23 cellular contexts compared by ENCODE assay signal in genomic region chr3:52790741-52791140, GRCh38. TPM values are rescaled to one million over a fixed set of nuclear protein-coding genes. Genes with fewer than 3 reads are reported as not detected.
DNase-seq lines count a peak whose midpoint lies in the region; ATAC-seq, FAIRE-seq and TF ChIP-seq lines count a peak whose summit lies in the region.
"Had no signal": no experiment of that assay in that cellular context is flagged by ENCODE, and none has a peak within 500 bp of the region (broad histone marks: within the 10 kb centered on the region; RNA-seq: fewer than 3 reads in every experiment).

No MANE protein-coding gene starts in this region.

- no peaks in the 10 kb centered on the region for H3K27me3 Mint-ChIP-seq in chondrocyte (ENCODE audit: low read depth)
- H3K27me3 Mint-ChIP-seq: CD4-positive, CD25-positive, alpha-beta regulatory T cell had no signal

- intact Hi-C loops in right lobe of liver (cut with DNase I) (no loop called here), HepG2 (cut with micrococcal nuclease; ENCODE audit: unreplicated experiment) (no loop called here), PC-3 (cut with micrococcal nuclease) (no loop called here)

- H3K9me2 ChIP-seq in PC-3 (replicated peaks; ENCODE audit: low read length), result no peaks in the 10 kb centered on the region

- no peak for FAIRE-seq in HepG2 (lab: Jason Lieb, UNC)
- FAIRE-seq: GM12878, K562 had no signal

- peaks cover 11% of the 10 kb centered on the region for H3K4me1 Mint-ChIP-seq in chondrocyte (ENCODE audit: low read depth)
- H3K4me1 Mint-ChIP-seq: CD4-positive, CD25-positive, alpha-beta regulatory T cell; CD8-positive, alpha-beta memory T cell had no signal

- H3K4me3 ChIP-seq in right lobe of liver (no peak overlapping the region), HepG2 (replicated peaks in 1 of 3; ENCODE audit: insufficient read depth in 1 of 3, low read depth in 2 of 3, low read length in 3 of 3) (no peak overlapping the region), osteoblast (ENCODE audit: insufficient read depth, low read length) (no peak overlapping the region), PC-3 (ENCODE audit: low read length) (no peak overlapping the region)
- H3K4me3 ChIP-seq: GM12878, HAP-1, K562 had no signal

- CTCF ChIA-PET in HepG2 (lab: Yijun Ruan, JAX; ENCODE audit: low intra/inter-chr PET ratio, low total read pairs) (no interaction called here), PC-3 (lab: Charles Lee) (no interaction called here)

- TF ChIP-seq POLR2A in right lobe of liver (IDR thresholded peaks at IDR 0.05) (no peak), HepG2 (IDR thresholded peaks at IDR 0.05; ENCODE audit: insufficient read depth in 1 of 2, low read depth in 2 of 2, low read length in 2 of 2) (no peak)

- H3K4me2 ChIP-seq in HepG2 (ENCODE audit: low read depth, low read length), result no peak overlapping the region
- H3K4me2 ChIP-seq in osteoblast (ENCODE audit: insufficient read depth, low read length), result no peak overlapping the region
- H3K4me2 ChIP-seq in PC-3 (ENCODE audit: low read length), result no peak overlapping the region

- H3F3A ChIP-seq in PC-3 (ENCODE audit: low read length, unreplicated experiment), result no peaks in the 10 kb centered on the region

- peak in 2 of 3 donors; percentile 14 to 46 for DNase-seq in right lobe of liver
- no peak for DNase-seq in HepG2 (ENCODE audit: low spot score)
- peak; percentile 75 for DNase-seq in chondrocyte (ENCODE audit: low spot score)
- DNase-seq in osteoblast (ENCODE audit: insufficient read length, low spot score, missing footprints), result peak; percentile 44
- DNase-seq in PC-3, result no peak
- DNase-seq: 8988T; C1 segment of cervical spinal cord; CD4-positive, CD25-positive, alpha-beta regulatory T cell; CD8-positive, alpha-beta memory T cell; COR-L47; DMS 273 treated with DMSO at 0.1 percent for 48 hours; DMS53; DND-41; EL had no signal

- 33% methylated on average over 1 of the region's 13 CpGs for WGBS in right lobe of liver (ENCODE audit: insufficient coverage, low coverage, low lambda C conversion rate, missing lambda C conversion rate)
- 80% methylated on average over 8 of the region's 13 CpGs for WGBS in HepG2 (ENCODE audit: low lambda C conversion rate)

- H3K9me3 Mint-ChIP-seq in chondrocyte (ENCODE audit: low read depth), result no peaks in the 10 kb centered on the region
- H3K9me3 Mint-ChIP-seq: CD4-positive, CD25-positive, alpha-beta regulatory T cell had no signal

- POLR2A ChIA-PET in HepG2 (lab: Yijun Ruan, JAX), result interaction anchor here (10.9 kb wide), 1 partner anchor 12 kb away, joined by 466 read pairs; the partner anchor contains the start of genes ITIH1 and NEK4
- POLR2A ChIA-PET in PC-3 (lab: Charles Lee; ENCODE audit: unreplicated experiment), result no interaction called here

- H3K9ac ChIP-seq in HepG2 (ENCODE audit: insufficient read depth, low read depth, low read length) (no peak overlapping the region), PC-3 (ENCODE audit: low read length) (no peak overlapping the region)

- H3K36me3 Mint-ChIP-seq in chondrocyte (ENCODE audit: low read depth), result no peaks in the 10 kb centered on the region
- H3K36me3 Mint-ChIP-seq: CD4-positive, CD25-positive, alpha-beta regulatory T cell; CD8-positive, alpha-beta memory T cell had no signal

- no peaks in the 10 kb centered on the region for H4K20me1 ChIP-seq in HepG2 (ENCODE audit: insufficient read depth, low read length)
- no peaks in the 10 kb centered on the region for H4K20me1 ChIP-seq in osteoblast (ENCODE audit: insufficient read depth, low read length)
- H4K20me1 ChIP-seq in PC-3 (ENCODE audit: low read length), result no peaks in the 10 kb centered on the region

- H3K4me3 Mint-ChIP-seq in chondrocyte (ENCODE audit: unreplicated experiment), result no peak overlapping the region
- H3K4me3 Mint-ChIP-seq: CD4-positive, CD25-positive, alpha-beta regulatory T cell had no signal

- H3K4me1 ChIP-seq in right lobe of liver, result peaks cover 2 to 79% (median 33%) of the 10 kb centered on the region in 4 donors
- peaks cover 100% of the 10 kb centered on the region for H3K4me1 ChIP-seq in HepG2 (ENCODE audit: insufficient read depth, low read length)
- no peaks in the 10 kb centered on the region for H3K4me1 ChIP-seq in osteoblast (ENCODE audit: insufficient read depth, low read length)
- no peaks in the 10 kb centered on the region for H3K4me1 ChIP-seq in PC-3 (ENCODE audit: insufficient read depth, low read length)
- H3K4me1 ChIP-seq: HAP-1 had no signal

- H3K27ac Mint-ChIP-seq in chondrocyte (ENCODE audit: unreplicated experiment), result no peak overlapping the region
- H3K27ac Mint-ChIP-seq: CD4-positive, CD25-positive, alpha-beta regulatory T cell had no signal

- H2AFZ ChIP-seq in HepG2 (ENCODE audit: low read length), result no peak overlapping the region
- H2AFZ ChIP-seq in osteoblast (ENCODE audit: low read length), result no peak overlapping the region
- H2AFZ ChIP-seq in PC-3 (ENCODE audit: low read length), result no peak overlapping the region

- H3K27me3 ChIP-seq in right lobe of liver (no peaks in the 10 kb centered on the region), HepG2 (ENCODE audit: control insufficient read depth in 1 of 2, insufficient read depth in 2 of 2, low read length in 2 of 2) (no peaks in the 10 kb centered on the region), osteoblast (ENCODE audit: insufficient read depth, low read length) (peaks cover 11% of the 10 kb centered on the region), PC-3 (ENCODE audit: low read length) (no peaks in the 10 kb centered on the region)

- TF ChIP-seq RAD21 in HepG2 (CRISPR knock-in tag; IDR thresholded peaks at IDR 0.05), result no peak

- in situ Hi-C loops in HepG2 (cut with HindIII; ENCODE audit: extremely low pct_ligation_motif_present, low pct_unique_long_range_greater_than_20kb), result no loop called here

- ATAC-seq in right lobe of liver (no peak), HepG2 (no peak), GM19463 (IDR thresholded peaks at IDR 0.05; ENCODE audit: unreplicated experiment) (no peak), PC-3 (no peak)
- ATAC-seq: GM12878, K562 had no signal

- BruUV-seq in HepG2 (replicated peaks; lab: Mats Ljungman, UMichigan), result no TSS peak
- no TSS peak for BruUV-seq in PC-3 (replicated peaks; lab: Mats Ljungman, UMichigan)

- no peaks in the 10 kb centered on the region for H3K9me3 ChIP-seq in right lobe of liver
- no peaks in the 10 kb centered on the region for H3K9me3 ChIP-seq in HepG2 (ENCODE audit: low read length)
- no peaks in the 10 kb centered on the region for H3K9me3 ChIP-seq in osteoblast (ENCODE audit: low read depth, low read length)
- H3K9me3 ChIP-seq in PC-3 (ENCODE audit: low read length), result no peaks in the 10 kb centered on the region
- H3K9me3 ChIP-seq: HAP-1 had no signal

- no peak for TF ChIP-seq CTCF in right lobe of liver (IDR thresholded peaks at IDR 0.05)
- TF ChIP-seq CTCF in HepG2 (CRISPR knock-in tag; IDR thresholded peaks at IDR 0.05), result no peak
- no peak for TF ChIP-seq CTCF in chondrocyte (IDR thresholded peaks at IDR 0.05)
- no peak for TF ChIP-seq CTCF in osteoblast (IDR thresholded peaks at IDR 0.05; ENCODE audit: extremely low read depth, low read depth, low read length)
- TF ChIP-seq CTCF in PC-3 (conservative IDR thresholded peaks at IDR 0.05; ENCODE audit: low read depth, low read length), result no peak

- H3K27ac ChIP-seq in right lobe of liver, result peak overlapping the region in 1 of 3 donors; percentile 18
- H3K27ac ChIP-seq in HepG2 (ENCODE audit: extremely low read length, insufficient read depth, low read length), result no peak overlapping the region
- H3K27ac ChIP-seq in osteoblast (ENCODE audit: low read depth, low read length), result no peak overlapping the region
- H3K27ac ChIP-seq in PC-3 (ENCODE audit: low read length), result no peak overlapping the region

- H3K79me2 ChIP-seq in HepG2 (ENCODE audit: insufficient read depth, low read length) (peaks cover 3% of the 10 kb centered on the region), osteoblast (ENCODE audit: insufficient read depth, low read length) (no peaks in the 10 kb centered on the region), PC-3 (ENCODE audit: low read length) (no peaks in the 10 kb centered on the region)

- TF ChIP-seq EP300 in HepG2 (IDR thresholded peaks at IDR 0.05; ENCODE audit: low read depth in 2 of 2, low read length in 2 of 2), result no peak
- no peak for TF ChIP-seq EP300 in HepG2 (CRISPR knock-in tag; IDR thresholded peaks at IDR 0.05; ENCODE audit: borderline replicate concordance)

- H3K36me3 ChIP-seq in right lobe of liver (peaks cover 0 to 39% (median 15%) of the 10 kb centered on the region in 4 donors), HepG2 (replicated peaks in 1 of 2; ENCODE audit: control insufficient read depth in 1 of 2, insufficient read depth in 2 of 2, low read length in 2 of 2) (no peaks in the 10 kb centered on the region), osteoblast (ENCODE audit: insufficient read depth, low read length) (no peaks in the 10 kb centered on the region), PC-3 (ENCODE audit: low read depth, low read length) (no peaks in the 10 kb centered on the region)
- H3K36me3 ChIP-seq: HAP-1 had no signal

RNA-seq across cellular contexts. Expression of gene ITIH3, which starts 3.9 kb away (rescaled TPM):
- total RNA-seq in right lobe of liver (1,000 to 10,000 TPM in 3 of 6 experiments, 100 to 1,000 TPM in 3; 742 to 1,822 (median 982) TPM), HepG2 (2016; rRNA removed; fragmentation: Illumina TruSeq; extraction: Trizol) (38.9 and 105 TPM in 2 replicates), chondrocyte (3.5 to 17.8 TPM (median 16.9 TPM) in 3 replicates), osteoblast (under 0.01 TPM in 1 of 2 replicates, not detected in the other), PC-3 (2014; rRNA removed) (not detected in 2 replicates)
- total RNA-seq in HepG2 (2016; cell fraction: cytosol; rRNA removed; fragmentation: Illumina TruSeq; extraction: Trizol; ENCODE audit: low read depth), result 10.8 and 12.0 TPM in 2 replicates
- total RNA-seq in HepG2 (2016; cell fraction: insoluble cytoplasmic fraction; rRNA removed; fragmentation: Illumina TruSeq; extraction: Trizol), result 37.6 and 103 TPM in 2 replicates
- 14.7 and 16.8 TPM in 2 replicates for total RNA-seq in HepG2 (2016; cell fraction: membrane; rRNA removed; fragmentation: Illumina TruSeq; extraction: Trizol)
- total RNA-seq in HepG2 (2016; cell fraction: nucleus; rRNA removed; fragmentation: Illumina TruSeq; extraction: Trizol), result 132 and 140 TPM in 2 replicates
- 632 and 1,233 TPM in 2 replicates for polyA plus RNA-seq in HepG2 (2011; rRNA removed)
- 347 and 666 TPM in 2 replicates for polyA plus RNA-seq in HepG2 (2011; cell fraction: cytosol; rRNA removed)
- 3,464 and 4,379 TPM in 2 replicates for polyA plus RNA-seq in HepG2 (2011; cell fraction: nucleus; rRNA removed)
- 718 and 962 TPM in 2 replicates for polyA plus RNA-seq in HepG2 (2012)
- polyA plus RNA-seq in HepG2 (2016; cell fraction: cytosol; fragmentation: Illumina TruSeq; extraction: Trizol; ENCODE audit: low read depth), result 7.0 and 7.3 TPM in 2 replicates
- 31.3 and 36.2 TPM in 2 replicates for polyA plus RNA-seq in HepG2 (2016; cell fraction: insoluble cytoplasmic fraction; fragmentation: Illumina TruSeq; extraction: Trizol; ENCODE audit: low read depth)
- polyA plus RNA-seq in HepG2 (2016; cell fraction: membrane; fragmentation: Illumina TruSeq; extraction: Trizol; ENCODE audit: low read depth), result 10.3 TPM in 2 replicates
- 273 and 284 TPM in 2 replicates for polyA plus RNA-seq in HepG2 (2016; cell fraction: nucleus; fragmentation: Illumina TruSeq; extraction: Trizol; ENCODE audit: insufficient read depth, low read depth)
- 0.26 and 415 TPM in 2 replicates for polyA minus RNA-seq in HepG2 (2011; rRNA and poly(A)+ RNA removed; ENCODE audit: low replicate concordance)
- 134 and 348 TPM in 2 replicates for polyA minus RNA-seq in HepG2 (2011; cell fraction: cytosol; rRNA and poly(A)+ RNA removed)
- polyA minus RNA-seq in HepG2 (2011; cell fraction: nucleus; rRNA and poly(A)+ RNA removed), result 662 and 1,024 TPM in 2 replicates
- total RNA-seq: A673; CD4-positive, CD25-positive, alpha-beta regulatory T cell; CD8-positive, alpha-beta memory T cell; G401; H4; HT-29 had no signal
- polyA plus RNA-seq: CD8-positive, alpha-beta memory T cell; K562 had no signal

RNA-seq across cellular contexts. Expression of gene ITIH1, which starts 13.3 kb away (rescaled TPM):
- total RNA-seq in right lobe of liver, result 1,000 to 10,000 TPM in 4 of 6 experiments, 100 to 1,000 TPM in 2; 376 to 1,846 (median 1,201) TPM
- total RNA-seq in HepG2 (2016; rRNA removed; fragmentation: Illumina TruSeq; extraction: Trizol), result 9.8 and 12.3 TPM in 2 replicates
- 7.6 and 10.0 TPM in 2 replicates for total RNA-seq in HepG2 (2016; cell fraction: cytosol; rRNA removed; fragmentation: Illumina TruSeq; extraction: Trizol; ENCODE audit: low read depth)
- total RNA-seq in HepG2 (2016; cell fraction: insoluble cytoplasmic fraction; rRNA removed; fragmentation: Illumina TruSeq; extraction: Trizol), result 7.8 and 12.6 TPM in 2 replicates
- total RNA-seq in HepG2 (2016; cell fraction: membrane; rRNA removed; fragmentation: Illumina TruSeq; extraction: Trizol), result 10.1 and 13.2 TPM in 2 replicates
- total RNA-seq in HepG2 (2016; cell fraction: nucleus; rRNA removed; fragmentation: Illumina TruSeq; extraction: Trizol), result 10.1 and 14.4 TPM in 2 replicates
- 19.6 and 46.5 TPM in 2 replicates for polyA plus RNA-seq in HepG2 (2011; rRNA removed)
- polyA plus RNA-seq in HepG2 (2011; cell fraction: cytosol; rRNA removed), result 19.0 and 27.6 TPM in 2 replicates
- polyA plus RNA-seq in HepG2 (2011; cell fraction: nucleus; rRNA removed), result 84.4 and 124 TPM in 2 replicates
- 39.9 and 42.6 TPM in 2 replicates for polyA plus RNA-seq in HepG2 (2012)
- polyA plus RNA-seq in HepG2 (2016; cell fraction: cytosol; fragmentation: Illumina TruSeq; extraction: Trizol; ENCODE audit: low read depth), result 8.5 and 8.8 TPM in 2 replicates
- polyA plus RNA-seq in HepG2 (2016; cell fraction: insoluble cytoplasmic fraction; fragmentation: Illumina TruSeq; extraction: Trizol; ENCODE audit: low read depth), result 9.1 and 10.1 TPM in 2 replicates
- polyA plus RNA-seq in HepG2 (2016; cell fraction: membrane; fragmentation: Illumina TruSeq; extraction: Trizol; ENCODE audit: low read depth), result 8.5 and 11.6 TPM in 2 replicates
- polyA plus RNA-seq in HepG2 (2016; cell fraction: nucleus; fragmentation: Illumina TruSeq; extraction: Trizol; ENCODE audit: insufficient read depth, low read depth), result 21.9 and 26.1 TPM in 2 replicates
- 17.9 TPM in 1 of 2 replicates, not detected in the other for polyA minus RNA-seq in HepG2 (2011; rRNA and poly(A)+ RNA removed; ENCODE audit: low replicate concordance)
- 5.0 and 10.8 TPM in 2 replicates for polyA minus RNA-seq in HepG2 (2011; cell fraction: cytosol; rRNA and poly(A)+ RNA removed)
- polyA minus RNA-seq in HepG2 (2011; cell fraction: nucleus; rRNA and poly(A)+ RNA removed), result 9.7 and 16.8 TPM in 2 replicates
- total RNA-seq in chondrocyte, result not detected in 3 replicates
- total RNA-seq in osteoblast, result not detected in 2 replicates
- total RNA-seq in PC-3 (2014; rRNA removed), result not detected in 2 replicates
- total RNA-seq: A673; CD4-positive, CD25-positive, alpha-beta regulatory T cell; CD8-positive, alpha-beta memory T cell; G401; H4; HT-29 had no signal
- polyA plus RNA-seq: AG04450; CD4-positive, CD25-positive, alpha-beta regulatory T cell; CD8-positive, alpha-beta memory T cell; K562 had no signal

RNA-seq across cellular contexts. Expression of gene NEK4, which starts 20.0 kb away (rescaled TPM):
- total RNA-seq in right lobe of liver, result 10 to 100 TPM in 5 of 6 experiments, 1 to 10 TPM in 1; 7.3 to 18.9 (median 14.8) TPM
- total RNA-seq in HepG2 (2016; rRNA removed; fragmentation: Illumina TruSeq; extraction: Trizol), result 38.0 and 38.5 TPM in 2 replicates
- 18.0 and 19.7 TPM in 2 replicates for total RNA-seq in HepG2 (2016; cell fraction: cytosol; rRNA removed; fragmentation: Illumina TruSeq; extraction: Trizol; ENCODE audit: low read depth)
- total RNA-seq in HepG2 (2016; cell fraction: insoluble cytoplasmic fraction; rRNA removed; fragmentation: Illumina TruSeq; extraction: Trizol), result 34.9 and 36.4 TPM in 2 replicates
- total RNA-seq in HepG2 (2016; cell fraction: membrane; rRNA removed; fragmentation: Illumina TruSeq; extraction: Trizol), result 51.1 and 53.4 TPM in 2 replicates
- 26.1 and 33.6 TPM in 2 replicates for total RNA-seq in HepG2 (2016; cell fraction: nucleus; rRNA removed; fragmentation: Illumina TruSeq; extraction: Trizol)
- polyA plus RNA-seq in HepG2 (2011; rRNA removed), result 16.5 and 16.7 TPM in 2 replicates
- polyA plus RNA-seq in HepG2 (2011; cell fraction: cytosol; rRNA removed), result 8.4 and 11.3 TPM in 2 replicates
- polyA plus RNA-seq in HepG2 (2011; cell fraction: nucleus; rRNA removed), result 13.6 and 17.2 TPM in 2 replicates
- polyA plus RNA-seq in HepG2 (2012), result 13.3 and 14.9 TPM in 2 replicates
- 8.7 and 9.1 TPM in 2 replicates for polyA plus RNA-seq in HepG2 (2016; cell fraction: cytosol; fragmentation: Illumina TruSeq; extraction: Trizol; ENCODE audit: low read depth)
- polyA plus RNA-seq in HepG2 (2016; cell fraction: insoluble cytoplasmic fraction; fragmentation: Illumina TruSeq; extraction: Trizol; ENCODE audit: low read depth), result 27.2 and 31.1 TPM in 2 replicates
- 22.7 and 22.9 TPM in 2 replicates for polyA plus RNA-seq in HepG2 (2016; cell fraction: membrane; fragmentation: Illumina TruSeq; extraction: Trizol; ENCODE audit: low read depth)
- 31.4 and 31.8 TPM in 2 replicates for polyA plus RNA-seq in HepG2 (2016; cell fraction: nucleus; fragmentation: Illumina TruSeq; extraction: Trizol; ENCODE audit: insufficient read depth, low read depth)
- 8.2 and 15.1 TPM in 2 replicates for polyA minus RNA-seq in HepG2 (2011; rRNA and poly(A)+ RNA removed; ENCODE audit: low replicate concordance)
- polyA minus RNA-seq in HepG2 (2011; cell fraction: cytosol; rRNA and poly(A)+ RNA removed), result 12.0 and 14.8 TPM in 2 replicates
- 31.7 and 49.4 TPM in 2 replicates for polyA minus RNA-seq in HepG2 (2011; cell fraction: nucleus; rRNA and poly(A)+ RNA removed)
- 11.3 to 15.6 TPM (median 11.6 TPM) in 3 replicates for total RNA-seq in chondrocyte
- 22.7 and 24.6 TPM in 2 replicates for total RNA-seq in osteoblast
- total RNA-seq in PC-3 (2014; rRNA removed), result 26.6 and 33.6 TPM in 2 replicates

RNA-seq across cellular contexts. Expression of gene ITIH4, which starts 39.7 kb away (rescaled TPM):
- 1,000 to 10,000 TPM; 1,573 to 4,137 (median 3,531) TPM for total RNA-seq in right lobe of liver
- 1.5 and 5.3 TPM in 2 replicates for total RNA-seq in HepG2 (2016; rRNA removed; fragmentation: Illumina TruSeq; extraction: Trizol)
- total RNA-seq in HepG2 (2016; cell fraction: cytosol; rRNA removed; fragmentation: Illumina TruSeq; extraction: Trizol; ENCODE audit: low read depth), result 1.1 and 1.6 TPM in 2 replicates
- 2.2 and 6.6 TPM in 2 replicates for total RNA-seq in HepG2 (2016; cell fraction: insoluble cytoplasmic fraction; rRNA removed; fragmentation: Illumina TruSeq; extraction: Trizol)
- 1.0 and 2.3 TPM in 2 replicates for total RNA-seq in HepG2 (2016; cell fraction: membrane; rRNA removed; fragmentation: Illumina TruSeq; extraction: Trizol)
- total RNA-seq in HepG2 (2016; cell fraction: nucleus; rRNA removed; fragmentation: Illumina TruSeq; extraction: Trizol), result 6.0 and 8.7 TPM in 2 replicates
- 2.7 and 3.7 TPM in 2 replicates for polyA plus RNA-seq in HepG2 (2011; rRNA removed)
- polyA plus RNA-seq in HepG2 (2011; cell fraction: cytosol; rRNA removed), result 1.1 and 1.6 TPM in 2 replicates
- 6.7 and 7.2 TPM in 2 replicates for polyA plus RNA-seq in HepG2 (2011; cell fraction: nucleus; rRNA removed)
- polyA plus RNA-seq in HepG2 (2012), result 0.95 TPM in 1 of 2 replicates, not detected in the other
- 0.76 and 1.1 TPM in 2 replicates for polyA plus RNA-seq in HepG2 (2016; cell fraction: cytosol; fragmentation: Illumina TruSeq; extraction: Trizol; ENCODE audit: low read depth)
- 1.3 and 1.6 TPM in 2 replicates for polyA plus RNA-seq in HepG2 (2016; cell fraction: insoluble cytoplasmic fraction; fragmentation: Illumina TruSeq; extraction: Trizol; ENCODE audit: low read depth)
- polyA plus RNA-seq in HepG2 (2016; cell fraction: membrane; fragmentation: Illumina TruSeq; extraction: Trizol; ENCODE audit: low read depth), result 1.2 and 1.4 TPM in 2 replicates
- 10.2 and 12.6 TPM in 2 replicates for polyA plus RNA-seq in HepG2 (2016; cell fraction: nucleus; fragmentation: Illumina TruSeq; extraction: Trizol; ENCODE audit: insufficient read depth, low read depth)
- polyA minus RNA-seq in HepG2 (2011; rRNA and poly(A)+ RNA removed; ENCODE audit: low replicate concordance), result 1.8 and 2.5 TPM in 2 replicates
- 0.59 and 0.97 TPM in 2 replicates for polyA minus RNA-seq in HepG2 (2011; cell fraction: cytosol; rRNA and poly(A)+ RNA removed)
- polyA minus RNA-seq in HepG2 (2011; cell fraction: nucleus; rRNA and poly(A)+ RNA removed), result 0.64 and 2.5 TPM in 2 replicates
- 5.2 to 8.3 TPM (median 6.3 TPM) in 3 replicates for total RNA-seq in chondrocyte
- 2.5 and 3.5 TPM in 2 replicates for total RNA-seq in osteoblast
- 0.80 TPM in 1 of 2 replicates, not detected in the other for total RNA-seq in PC-3 (2014; rRNA removed)
- total RNA-seq: HT-29 had no signal
- polyA plus RNA-seq: CD8-positive, alpha-beta memory T cell had no signal

RNA-seq across cellular contexts. Expression of gene MUSTN1, which starts 44.1 kb away (rescaled TPM):
- total RNA-seq in right lobe of liver, result 1 to 10 TPM in 3 of 6 experiments, under 1 TPM in 1, not detected in 2; 0.59 to 9.9 (median 5.7) TPM
- 1.3 and 1.4 TPM in 2 replicates for total RNA-seq in HepG2 (2016; rRNA removed; fragmentation: Illumina TruSeq; extraction: Trizol)
- 1.1 TPM in 1 of 2 replicates, not detected in the other for total RNA-seq in HepG2 (2016; cell fraction: cytosol; rRNA removed; fragmentation: Illumina TruSeq; extraction: Trizol; ENCODE audit: low read depth)
- 1.8 and 2.0 TPM in 2 replicates for total RNA-seq in HepG2 (2016; cell fraction: insoluble cytoplasmic fraction; rRNA removed; fragmentation: Illumina TruSeq; extraction: Trizol)
- total RNA-seq in HepG2 (2016; cell fraction: membrane; rRNA removed; fragmentation: Illumina TruSeq; extraction: Trizol), result 0.62 and 1.3 TPM in 2 replicates
- 1.5 and 1.8 TPM in 2 replicates for total RNA-seq in HepG2 (2016; cell fraction: nucleus; rRNA removed; fragmentation: Illumina TruSeq; extraction: Trizol)
- polyA plus RNA-seq in HepG2 (2011; rRNA removed), result 0.60 and 0.84 TPM in 2 replicates
- polyA plus RNA-seq in HepG2 (2011; cell fraction: cytosol; rRNA removed), result 0.46 and 0.76 TPM in 2 replicates
- 8.5 TPM in 2 replicates for polyA plus RNA-seq in HepG2 (2011; cell fraction: nucleus; rRNA removed)
- polyA plus RNA-seq in HepG2 (2012), result 0.59 and 1.6 TPM in 2 replicates
- polyA plus RNA-seq in HepG2 (2016; cell fraction: cytosol; fragmentation: Illumina TruSeq; extraction: Trizol; ENCODE audit: low read depth), result 0.95 and 1.2 TPM in 2 replicates
- 1.7 and 2.2 TPM in 2 replicates for polyA plus RNA-seq in HepG2 (2016; cell fraction: insoluble cytoplasmic fraction; fragmentation: Illumina TruSeq; extraction: Trizol; ENCODE audit: low read depth)
- polyA plus RNA-seq in HepG2 (2016; cell fraction: membrane; fragmentation: Illumina TruSeq; extraction: Trizol; ENCODE audit: low read depth), result 0.33 and 0.93 TPM in 2 replicates
- 4.6 and 6.7 TPM in 2 replicates for polyA plus RNA-seq in HepG2 (2016; cell fraction: nucleus; fragmentation: Illumina TruSeq; extraction: Trizol; ENCODE audit: insufficient read depth, low read depth)
- polyA minus RNA-seq in HepG2 (2011; rRNA and poly(A)+ RNA removed; ENCODE audit: low replicate concordance), result 0.54 TPM in 1 of 2 replicates, not detected in the other
- polyA minus RNA-seq in HepG2 (2011; cell fraction: cytosol; rRNA and poly(A)+ RNA removed), result not detected in 2 replicates
- not detected in 2 replicates for polyA minus RNA-seq in HepG2 (2011; cell fraction: nucleus; rRNA and poly(A)+ RNA removed)
- total RNA-seq in chondrocyte, result 1.4 to 9.2 TPM (median 6.9 TPM) in 3 replicates
- total RNA-seq in osteoblast, result 1.4 TPM in 1 of 2 replicates, not detected in the other
- total RNA-seq in PC-3 (2014; rRNA removed), result 0.66 and 0.69 TPM in 2 replicates
- total RNA-seq: A673, G401, H4, HT-29 had no signal
- polyA plus RNA-seq: AG04450; CD8-positive, alpha-beta memory T cell had no signal

Comparison
In these comparisons a context has a peak if more than half of its experiments do, and no peak if none do; other contexts are left out.
1. DNase-seq: peak in right lobe of liver (2 of 3), chondrocyte (single experiment) and osteoblast (single experiment); none in HepG2 (single experiment) and PC-3 (single experiment).
2. RNA of gene ITIH1, which starts 13.3 kb away (total RNA-seq): 376 to 1,846 TPM in right lobe of liver; 7.6 to 14.4 TPM in HepG2, not detected in chondrocyte, not detected in osteoblast and not detected in PC-3; every median in the first group is over 10 times any median in the second.